In the genomic region with DNA sequence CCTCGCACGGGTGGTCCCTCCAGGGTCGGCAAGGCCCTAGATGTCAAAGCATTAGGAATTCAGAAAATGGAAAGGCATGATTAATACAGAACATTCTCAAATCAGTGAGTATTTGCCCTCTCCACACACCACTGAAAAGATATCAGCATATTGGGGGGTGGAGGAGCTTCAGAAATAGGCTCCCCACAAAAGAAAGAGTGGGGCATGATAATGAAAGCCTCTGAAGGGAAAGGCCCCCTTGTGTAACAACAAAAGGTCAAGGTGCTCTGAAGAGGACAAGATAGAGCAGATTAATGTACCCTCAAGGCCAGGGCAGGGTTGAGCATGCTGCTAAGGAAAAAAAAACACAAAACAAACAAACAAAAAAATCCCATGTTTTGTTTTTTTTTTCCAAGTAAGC, we compare ENCODE assay signal across 17 cellular contexts. TPM values are rescaled to one million over a fixed set of nuclear protein-coding genes. Genes with fewer than 3 reads are reported as not detected.
DNase-seq lines count a peak whose midpoint lies in the region; ATAC-seq and TF ChIP-seq lines count a peak whose summit lies in the region.
"Had no signal": no experiment of that assay in that cellular context is flagged by ENCODE, and none has a peak within 500 bp of the region (broad histone marks: within the 10 kb centered on the region; RNA-seq: fewer than 3 reads in every experiment).

No MANE protein-coding gene starts in this region.

- TF ChIP-seq POLR2A in gastroesophageal sphincter (IDR thresholded peaks at IDR 0.05), result no peak

- TF ChIP-seq EP300 in gastroesophageal sphincter (IDR thresholded peaks at IDR 0.05), result no peak

- no peaks in the 10 kb centered on the region for H3K9me3 ChIP-seq in gastroesophageal sphincter
- H3K9me3 ChIP-seq: sigmoid colon had no signal

- H3K27ac ChIP-seq in gastroesophageal sphincter, result peak overlapping the region; percentile 1 to 61 (median 46)

- peaks cover 20% of the 10 kb centered on the region for H3K4me1 Mint-ChIP-seq in activated CD4-positive, alpha-beta T cell treated with anti-CD3 and anti-CD28 coated beads, Interleukin-2, amount 10 ng/mL, durations not matched to agents 24 days and 14 days
- peaks cover 36% of the 10 kb centered on the region for H3K4me1 Mint-ChIP-seq in activated T-helper 1 cell treated with anti-CD3 and anti-CD28 coated beads, Interleukin-12 subunit alpha, Interleukin-12 subunit beta, Interleukin-2, Interleukin-4 antibody, amounts not matched to agents 30 ng/mL and 10 ng/mL and 1 ng/mL, durations not matched to agents 14 hours and 24 hours and 36 hours (ENCODE audit: low read depth)
- H3K4me1 Mint-ChIP-seq in stimulated activated naive B cell treated with anti-CD40 and anti-IgM and Interleukin-4, amounts not matched to agents 10 μg/mL and 1 μg/mL and 100 μg/mL, for 72 hours, result peaks cover 14 to 38% of the 10 kb centered on the region in 2 donors
- H3K4me1 Mint-ChIP-seq: CD4-positive, CD25-positive, alpha-beta regulatory T cell had no signal

- no peak for TF ChIP-seq CTCF in gastroesophageal sphincter (IDR thresholded peaks at IDR 0.05)

- no peak for DNase-seq in activated CD4-positive, alpha-beta T cell treated with anti-CD3 and anti-CD28 coated beads, Interleukin-2, amount 10 ng/mL, durations not matched to agents 24 days and 14 days
- no peak for DNase-seq in activated CD4-positive, alpha-beta T cell treated with anti-CD3 and anti-CD28 coated beads, Interleukin-2, amount 50 U/mL, for 4 hours
- no peak for DNase-seq in activated T-helper 1 cell treated with anti-CD3 and anti-CD28 coated beads, Interleukin-12 subunit alpha, Interleukin-12 subunit beta, Interleukin-2, Interleukin-4 antibody, amounts not matched to agents 30 ng/mL and 10 ng/mL and 1 ng/mL, durations not matched to agents 14 hours and 24 hours and 36 hours (ENCODE audit: low spot score)
- DNase-seq in stimulated activated naive B cell treated with anti-CD40 and anti-IgM and Interleukin-4, amounts not matched to agents 10 μg/mL and 1 μg/mL and 100 μg/mL, for 72 hours, result no peak
- DNase-seq in H4 (ENCODE audit: low spot score) (no peak), Ammon's horn (ENCODE audit: low spot score) (no peak)
- DNase-seq: CD4-positive, CD25-positive, alpha-beta regulatory T cell; erythroblast; kidney; midbrain; NCI-H1694 treated with DMSO at 0.1 percent for 48 hours; NCI-H446 treated with DMSO at 0.1 percent for 48 hours; nucleus accumbens; OCI-M1; sigmoid colon had no signal

- H3K27me3 Mint-ChIP-seq in activated CD4-positive, alpha-beta T cell treated with anti-CD3 and anti-CD28 coated beads, Interleukin-2, amount 10 ng/mL, durations not matched to agents 24 days and 14 days, result peaks cover 2% of the 10 kb centered on the region
- H3K27me3 Mint-ChIP-seq in activated T-helper 1 cell treated with anti-CD3 and anti-CD28 coated beads, Interleukin-12 subunit alpha, Interleukin-12 subunit beta, Interleukin-2, Interleukin-4 antibody, amounts not matched to agents 30 ng/mL and 10 ng/mL and 1 ng/mL, durations not matched to agents 14 hours and 24 hours and 36 hours (ENCODE audit: insufficient read depth), result no peaks in the 10 kb centered on the region
- H3K27me3 Mint-ChIP-seq in stimulated activated naive B cell treated with anti-CD40 and anti-IgM and Interleukin-4, amounts not matched to agents 10 μg/mL and 1 μg/mL and 100 μg/mL, for 72 hours, result no peaks in the 10 kb centered on the region
- H3K27me3 Mint-ChIP-seq: CD4-positive, CD25-positive, alpha-beta regulatory T cell had no signal

- peaks cover 0 to 44% (median 20%) of the 10 kb centered on the region in 3 donors for H3K4me1 ChIP-seq in gastroesophageal sphincter

- no peak overlapping the region for H3K4me3 ChIP-seq in gastroesophageal sphincter
- H3K4me3 ChIP-seq: sigmoid colon had no signal

- H3K4me3 Mint-ChIP-seq in activated CD4-positive, alpha-beta T cell treated with anti-CD3 and anti-CD28 coated beads, Interleukin-2, amount 10 ng/mL, durations not matched to agents 24 days and 14 days, result peak overlapping the region; percentile 13
- H3K4me3 Mint-ChIP-seq in activated T-helper 1 cell treated with anti-CD3 and anti-CD28 coated beads, Interleukin-12 subunit alpha, Interleukin-12 subunit beta, Interleukin-2, Interleukin-4 antibody, amounts not matched to agents 30 ng/mL and 10 ng/mL and 1 ng/mL, durations not matched to agents 14 hours and 24 hours and 36 hours, result no peak overlapping the region
- peak overlapping the region; percentile 33 to 39 for H3K4me3 Mint-ChIP-seq in stimulated activated naive B cell treated with anti-CD40 and anti-IgM and Interleukin-4, amounts not matched to agents 10 μg/mL and 1 μg/mL and 100 μg/mL, for 72 hours
- H3K4me3 Mint-ChIP-seq: CD4-positive, CD25-positive, alpha-beta regulatory T cell had no signal

- H3K27me3 ChIP-seq in gastroesophageal sphincter, result no peaks in the 10 kb centered on the region
- H3K27me3 ChIP-seq: sigmoid colon had no signal

- intact Hi-C loops in activated CD4-positive, alpha-beta T cell treated with anti-CD3 and anti-CD28 coated beads, Interleukin-2, amount 10 ng/mL, durations not matched to agents 24 days and 14 days (cut with micrococcal nuclease), result loop anchor here (1.0 to 5.0 kb wide), 3 partner anchors 8 to 102 kb away; no protein-coding TSS in a partner anchor
- intact Hi-C loops in activated T-helper 1 cell treated with anti-CD3 and anti-CD28 coated beads, Interleukin-12 subunit alpha, Interleukin-12 subunit beta, Interleukin-2, Interleukin-4 antibody, amounts not matched to agents 30 ng/mL and 10 ng/mL and 1 ng/mL, durations not matched to agents 14 hours and 24 hours and 36 hours (cut with micrococcal nuclease), result loop anchor here (1.0 kb wide), 2 partner anchors 8 to 21 kb away; no protein-coding TSS in a partner anchor

- peaks cover 35% of the 10 kb centered on the region for H3K36me3 Mint-ChIP-seq in activated CD4-positive, alpha-beta T cell treated with anti-CD3 and anti-CD28 coated beads, Interleukin-2, amount 10 ng/mL, durations not matched to agents 24 days and 14 days (ENCODE audit: low read depth)
- H3K36me3 Mint-ChIP-seq in activated T-helper 1 cell treated with anti-CD3 and anti-CD28 coated beads, Interleukin-12 subunit alpha, Interleukin-12 subunit beta, Interleukin-2, Interleukin-4 antibody, amounts not matched to agents 30 ng/mL and 10 ng/mL and 1 ng/mL, durations not matched to agents 14 hours and 24 hours and 36 hours (ENCODE audit: low read depth), result peaks cover 39% of the 10 kb centered on the region
- H3K36me3 Mint-ChIP-seq in stimulated activated naive B cell treated with anti-CD40 and anti-IgM and Interleukin-4, amounts not matched to agents 10 μg/mL and 1 μg/mL and 100 μg/mL, for 72 hours, result peaks cover 35 to 60% of the 10 kb centered on the region in 2 donors

- ATAC-seq in gastroesophageal sphincter (no peak), HG02588 (IDR thresholded peaks at IDR 0.05; ENCODE audit: unreplicated experiment) (no peak)
- ATAC-seq in stimulated activated naive B cell treated with anti-CD40 and anti-IgM and Interleukin-4, amounts not matched to agents 10 μg/mL and 1 μg/mL and 100 μg/mL, for 72 hours (replicated peaks), result peak; percentile 76 to 77

- H3K27ac Mint-ChIP-seq in activated CD4-positive, alpha-beta T cell treated with anti-CD3 and anti-CD28 coated beads, Interleukin-2, amount 10 ng/mL, durations not matched to agents 24 days and 14 days, result peak overlapping the region; percentile 92
- peak overlapping the region; percentile 88 for H3K27ac Mint-ChIP-seq in activated T-helper 1 cell treated with anti-CD3 and anti-CD28 coated beads, Interleukin-12 subunit alpha, Interleukin-12 subunit beta, Interleukin-2, Interleukin-4 antibody, amounts not matched to agents 30 ng/mL and 10 ng/mL and 1 ng/mL, durations not matched to agents 14 hours and 24 hours and 36 hours
- H3K27ac Mint-ChIP-seq in stimulated activated naive B cell treated with anti-CD40 and anti-IgM and Interleukin-4, amounts not matched to agents 10 μg/mL and 1 μg/mL and 100 μg/mL, for 72 hours, result peak overlapping the region; percentile 70

- 84 to 90% methylated on average over 3 of the region's 3 CpGs for WGBS in gastroesophageal sphincter (ENCODE audit: low coverage in 1 of 2), 2 donors

- H3K36me3 ChIP-seq in gastroesophageal sphincter, result peaks cover 0 to 60% of the 10 kb centered on the region in 2 donors

- no peaks in the 10 kb centered on the region for H3K9me3 Mint-ChIP-seq in activated CD4-positive, alpha-beta T cell treated with anti-CD3 and anti-CD28 coated beads, Interleukin-2, amount 10 ng/mL, durations not matched to agents 24 days and 14 days
- no peaks in the 10 kb centered on the region for H3K9me3 Mint-ChIP-seq in activated T-helper 1 cell treated with anti-CD3 and anti-CD28 coated beads, Interleukin-12 subunit alpha, Interleukin-12 subunit beta, Interleukin-2, Interleukin-4 antibody, amounts not matched to agents 30 ng/mL and 10 ng/mL and 1 ng/mL, durations not matched to agents 14 hours and 24 hours and 36 hours
- peaks cover 0 to 3% of the 10 kb centered on the region in 2 donors for H3K9me3 Mint-ChIP-seq in stimulated activated naive B cell treated with anti-CD40 and anti-IgM and Interleukin-4, amounts not matched to agents 10 μg/mL and 1 μg/mL and 100 μg/mL, for 72 hours
- H3K9me3 Mint-ChIP-seq: CD4-positive, CD25-positive, alpha-beta regulatory T cell had no signal

RNA-seq across cellular contexts. Expression of gene DGKI, which starts 27.2 kb away (rescaled TPM):
- 16.2 and 21.4 TPM in 2 replicates for total RNA-seq in activated CD4-positive, alpha-beta T cell treated with anti-CD3 and anti-CD28 coated beads, Interleukin-2, amount 10 ng/mL, durations not matched to agents 24 days and 14 days
- 27.3 and 30.2 TPM in 2 replicates for total RNA-seq in activated T-helper 1 cell treated with anti-CD3 and anti-CD28 coated beads, Interleukin-12 subunit alpha, Interleukin-12 subunit beta, Interleukin-2, Interleukin-4 antibody, amounts not matched to agents 30 ng/mL and 10 ng/mL and 1 ng/mL, durations not matched to agents 14 hours and 24 hours and 36 hours
- total RNA-seq in gastroesophageal sphincter, result 1 to 10 TPM in 3 of 4 donors, under 1 TPM in 1; 0.27 to 4.8 (median 3.2) TPM
- total RNA-seq in H4 (2014; rRNA removed; shearing (Covaris generic)), result 0.64 and 1.5 TPM in 2 replicates
- total RNA-seq: CD4-positive, CD25-positive, alpha-beta regulatory T cell had no signal

Comparison
In these comparisons a context has a peak if more than half of its experiments do, and no peak if none do; other contexts are left out.
1. ATAC-seq: peak in stimulated activated naive B cell treated with anti-CD40 and anti-IgM and Interleukin-4, amounts not matched to agents 10 μg/mL and 1 μg/mL and 100 μg/mL, for 72 hours (2 of 2); none in gastroesophageal sphincter (single experiment) and HG02588 (single experiment).
2. Peak in every context shown above with its lines, with median percentiles within 50 percentile points of each other: H3K27ac Mint-ChIP-seq.